In genomic region chr15:101258238-101259144, GRCh38 we compare ENCODE assay signal across 8 cellular contexts. TPM values are rescaled to one million over a fixed set of nuclear protein-coding genes. Genes with fewer than 3 reads are reported as not detected.
DNase-seq lines count a peak whose midpoint lies in the region; TF ChIP-seq lines count a peak whose summit lies in the region.

No MANE protein-coding gene starts in this region.

- no peaks in the 10 kb centered on the region for H3K79me2 ChIP-seq in SK-N-SH (ENCODE audit: insufficient read depth)

- DNase-seq in AG08396 (ENCODE audit: low spot score) (peak; percentile 61), LoVo (ENCODE audit: low spot score) (peak; percentile 79), SK-N-SH (peak; percentile 66), brain microvascular endothelial cell (peak; percentile 66), immature natural killer cell (peak; percentile 55 to 64 (median 62)), occipital lobe (lab: John Stamatoyannopoulos, UW) (no peak)
- DNase-seq in stimulated activated CD4-positive, alpha-beta T cell treated with anti-CD3 and anti-CD28 coated beads, Interleukin-2, amount 100 ng/mL, for 4 hours (ENCODE audit: low read depth): peak; percentile 46

- TF ChIP-seq EP300 in SK-N-SH (IDR thresholded peaks at IDR 0.05; ENCODE audit: borderline replicate concordance in 1 of 2, low read depth in 1 of 2, low read length in 1 of 2): 0 out of 4 replicates have a peak, but pooled peaks of 1 of the 2 experiments have one; percentile 14

- H3K27ac ChIP-seq in SK-N-SH (ENCODE audit: low read depth in 2 of 2, low read length in 1 of 2): no peak overlapping the region
- no peak overlapping the region for H3K27ac ChIP-seq in brain microvascular endothelial cell

- H3K9me3 ChIP-seq in SK-N-SH: no peaks in the 10 kb centered on the region

- H3K36me3 ChIP-seq in SK-N-SH (replicated peaks in 1 of 2; ENCODE audit: control insufficient read depth in 1 of 2, insufficient read depth in 2 of 2, low read length in 1 of 2) (no peaks in the 10 kb centered on the region), brain microvascular endothelial cell (replicated peaks) (no peaks in the 10 kb centered on the region)

- H3K4me3 ChIP-seq in GM12875 (ENCODE audit: low read depth, low read length) (no peak overlapping the region), SK-N-SH (ENCODE audit: low read depth in 2 of 2, low read length in 1 of 2) (peak overlapping the region in 1 of 2 experiments; percentile 34; a peak in 1 of 4 replicates), brain microvascular endothelial cell (ENCODE audit: low read depth, low read length) (no peak overlapping the region)

- no peak overlapping the region for H3K4me2 ChIP-seq in SK-N-SH

- H3K27me3 ChIP-seq in SK-N-SH (ENCODE audit: insufficient read depth) (no peaks in the 10 kb centered on the region), brain microvascular endothelial cell (replicated peaks) (no peaks in the 10 kb centered on the region)

- peak overlapping the region; percentile 80 for H2AFZ ChIP-seq in SK-N-SH (ENCODE audit: low read depth)

- H3K9ac ChIP-seq in SK-N-SH: no peak overlapping the region

- in situ Hi-C loops in brain microvascular endothelial cell (cut with HindIII; ENCODE audit: low pct_ligation_motif_present, low sequenced_read_pairs): loop anchor here (10.0 kb wide), 1 partner anchor 234 kb away; no protein-coding TSS in a partner anchor

- TF ChIP-seq CTCF in GM12875 (IDR thresholded peaks at IDR 0.05; ENCODE audit: borderline replicate concordance, insufficient read depth, low read depth, low read length) (peak; percentile 63), SK-N-SH (IDR thresholded peaks at IDR 0.05) (peak; percentile 98), brain microvascular endothelial cell (IDR thresholded peaks at IDR 0.05; ENCODE audit: low read depth, low read length, missing control alignments) (peak; percentile 85)

- peak; percentile 99 for TF ChIP-seq RAD21 in SK-N-SH (IDR thresholded peaks at IDR 0.05; ENCODE audit: low read length)

- peaks cover 0 to 8% of the 10 kb centered on the region in 2 experiments; a peak in 1 of 4 replicates for H3K4me1 ChIP-seq in SK-N-SH (ENCODE audit: control insufficient read depth in 1 of 2, insufficient read depth in 2 of 2, low read depth in 1 of 2, low read length in 1 of 2)

- POLR2A ChIA-PET in SK-N-SH (lab: Yijun Ruan, JAX): interaction anchor here (0.6 kb wide), 2 partner anchors 11 to 133 kb away, joined by 3 to 4 read pairs; no protein-coding TSS in a partner anchor

- no peaks in the 10 kb centered on the region for H4K20me1 ChIP-seq in SK-N-SH (ENCODE audit: insufficient read depth)

- CTCF ChIA-PET in SK-N-SH (lab: Yijun Ruan, JAX): interaction anchor here (0.7 to 12.8 kb wide), 35 partner anchors 9 to 617 kb away, joined by 3 to 190 read pairs (median 5); no protein-coding TSS in a partner anchor

- H3K36me3 Mint-ChIP-seq in immature natural killer cell: no peaks in the 10 kb centered on the region

- no peaks in the 10 kb centered on the region for H3K9me3 Mint-ChIP-seq in immature natural killer cell

- peaks cover 0 to 4% of the 10 kb centered on the region in 2 donors for H3K4me1 Mint-ChIP-seq in immature natural killer cell

- peaks cover 0 to 5% (median 1%) of the 10 kb centered on the region in 3 donors for H3K27me3 Mint-ChIP-seq in immature natural killer cell (ENCODE audit: low read depth in 3 of 3)

- H3K4me3 Mint-ChIP-seq in immature natural killer cell: no peak overlapping the region

- WGBS in SK-N-SH (ENCODE audit: low lambda C conversion rate): 20% methylated on average over 9 of the region's 11 CpGs

- H3K9me2 ChIP-seq in SK-N-SH: no peaks in the 10 kb centered on the region

- H3F3A ChIP-seq in SK-N-SH (replicated peaks; ENCODE audit: insufficient read depth): peaks cover 4% of the 10 kb centered on the region

- H3K27ac Mint-ChIP-seq in immature natural killer cell: no peak overlapping the region

TF ChIP-seq in SK-N-SH, 30 proteins besides CTCF, POLR2A, EP300 and RAD21:
- TF ChIP-seq MEF2A (IDR thresholded peaks at IDR 0.05; ENCODE audit: borderline replicate concordance, low read depth): no peak
- no peak for TF ChIP-seq JUND (IDR thresholded peaks at IDR 0.05)
- peak; percentile 94 for TF ChIP-seq SMC3 (IDR thresholded peaks at IDR 0.05; ENCODE audit: low read depth, low read length)
- TF ChIP-seq MXI1 (IDR thresholded peaks at IDR 0.05; ENCODE audit: low read depth, low read length): no peak
- TF ChIP-seq IRF3 (IDR thresholded peaks at IDR 0.05; ENCODE audit: low read depth, low read length): no peak
- TF ChIP-seq RCOR1 (IDR thresholded peaks at IDR 0.05; ENCODE audit: low read length): 0 out of 2 replicates have a peak, but pooled peaks have one; percentile 31
- no peak for TF ChIP-seq TAF1 (IDR thresholded peaks at IDR 0.05; ENCODE audit: borderline replicate concordance, low read depth, low read length)
- TF ChIP-seq NRF1 (IDR thresholded peaks at IDR 0.05; ENCODE audit: low read depth, low read length): 0 out of 2 replicates have a peak, but pooled peaks have one; percentile 11
- TF ChIP-seq CHD2 (IDR thresholded peaks at IDR 0.05; ENCODE audit: low read length, partially characterized antibody): no peak
- TF ChIP-seq USF2 (IDR thresholded peaks at IDR 0.05; ENCODE audit: borderline replicate concordance, low read depth, low read length): no peak
TF ChIP-seq in SK-N-SH: peak in this region for 3.

RNA-seq across cellular contexts. Expression of gene CHSY1, which starts 6.6 kb away (rescaled TPM):
- polyA plus RNA-seq in SK-N-SH (2012; rRNA removed) (15.7 and 17.4 TPM in 2 replicates), immature natural killer cell (1 to 10 TPM; 2.8 to 4.0 (median 2.8) TPM)
- 21.1 and 21.5 TPM in 2 replicates for polyA plus RNA-seq in SK-N-SH (2012; cell fraction: cytosol; rRNA removed)
- 6.0 and 10.5 TPM in 2 replicates for polyA plus RNA-seq in SK-N-SH (2012; cell fraction: nucleus; rRNA removed)
- total RNA-seq in occipital lobe: 23.9 TPM

RNA-seq across cellular contexts. Expression of gene SELENOS, which starts 18.8 kb away (rescaled TPM):
- polyA plus RNA-seq in SK-N-SH (2012; rRNA removed) (101 and 124 TPM in 2 replicates), immature natural killer cell (100 to 1,000 TPM in 1 of 3 donors, 10 to 100 TPM in 2; 88.7 to 122 (median 94.9) TPM)
- polyA plus RNA-seq in SK-N-SH (2012; cell fraction: cytosol; rRNA removed): 124 and 132 TPM in 2 replicates
- 48.8 and 75.5 TPM in 2 replicates for polyA plus RNA-seq in SK-N-SH (2012; cell fraction: nucleus; rRNA removed)
- 40.1 TPM for total RNA-seq in occipital lobe

RNA-seq across cellular contexts. Expression of gene SNRPA1, which starts 36.6 kb away (rescaled TPM):
- 59.9 and 62.3 TPM in 2 replicates for polyA plus RNA-seq in SK-N-SH (2012; rRNA removed)
- polyA plus RNA-seq in SK-N-SH (2012; cell fraction: cytosol; rRNA removed): 68.2 and 86.6 TPM in 2 replicates
- polyA plus RNA-seq in SK-N-SH (2012; cell fraction: nucleus; rRNA removed): 58.2 and 99.5 TPM in 2 replicates
- polyA plus RNA-seq in immature natural killer cell: 10 to 100 TPM; 38.6 to 65.0 (median 53.4) TPM
- 15.0 TPM for total RNA-seq in occipital lobe
